26 cellular contexts compared by ENCODE assay signal in genomic region chr4:24837296-24837695, GRCh38. TPM values are rescaled to one million over a fixed set of nuclear protein-coding genes. Genes with fewer than 3 reads are reported as not detected.
A peak's percentile ranks its signal among the peaks of the same experiment; 100 is the strongest.
DNase-seq lines count a peak whose midpoint lies in the region; FAIRE-seq and TF ChIP-seq lines count a peak whose summit lies in the region.
"Had no signal": no experiment of that assay in that cellular context is flagged by ENCODE, and none has a peak within 500 bp of the region (broad histone marks: within the 10 kb centered on the region; RNA-seq: fewer than 3 reads in every experiment).

No MANE protein-coding gene starts in this region.

- no peaks in the 10 kb centered on the region for H3K4me1 ChIP-seq in colonic mucosa

- no peak for TF ChIP-seq CTCF in GM20000 (IDR thresholded peaks at IDR 0.05; ENCODE audit: extremely low read depth, missing control alignments)
- TF ChIP-seq CTCF in colonic mucosa (IDR thresholded peaks at IDR 0.05), result no peak

- intact Hi-C loops in activated T-helper 1 cell treated with anti-CD3 and anti-CD28 coated beads, Interleukin-12 subunit alpha, Interleukin-12 subunit beta, Interleukin-2, Interleukin-4 antibody, amounts not matched to agents 30 ng/mL and 10 ng/mL and 1 ng/mL, durations not matched to agents 14 hours and 24 hours and 36 hours (cut with micrococcal nuclease), result no loop called here
- intact Hi-C loops in colonic mucosa (cut with DNase I), result no loop called here

- no peak overlapping the region for H3K4me3 Mint-ChIP-seq in activated T-helper 1 cell treated with anti-CD3 and anti-CD28 coated beads, Interleukin-12 subunit alpha, Interleukin-12 subunit beta, Interleukin-2, Interleukin-4 antibody, amounts not matched to agents 30 ng/mL and 10 ng/mL and 1 ng/mL, durations not matched to agents 14 hours and 24 hours and 36 hours
- H3K4me3 Mint-ChIP-seq: CD4-positive, alpha-beta memory T cell; IgD-negative memory B cell had no signal

- H3K4me3 ChIP-seq in SK-N-MC (peak overlapping the region; percentile 58), colonic mucosa (no peak overlapping the region)

- H3K27ac ChIP-seq in SK-N-MC, result peak overlapping the region; percentile 75
- no peak overlapping the region for H3K27ac ChIP-seq in colonic mucosa
- H3K27ac ChIP-seq: KMS-11, RWPE1 had no signal

- H3K9me3 ChIP-seq in SK-N-MC (ENCODE audit: low read depth, low read length), result no peaks in the 10 kb centered on the region
- no peaks in the 10 kb centered on the region for H3K9me3 ChIP-seq in colonic mucosa

- H3K36me3 Mint-ChIP-seq in activated T-helper 1 cell treated with anti-CD3 and anti-CD28 coated beads, Interleukin-12 subunit alpha, Interleukin-12 subunit beta, Interleukin-2, Interleukin-4 antibody, amounts not matched to agents 30 ng/mL and 10 ng/mL and 1 ng/mL, durations not matched to agents 14 hours and 24 hours and 36 hours (ENCODE audit: low read depth), result no peaks in the 10 kb centered on the region
- H3K36me3 Mint-ChIP-seq: CD4-positive, alpha-beta memory T cell; IgD-negative memory B cell had no signal

- H3K27me3 Mint-ChIP-seq in activated T-helper 1 cell treated with anti-CD3 and anti-CD28 coated beads, Interleukin-12 subunit alpha, Interleukin-12 subunit beta, Interleukin-2, Interleukin-4 antibody, amounts not matched to agents 30 ng/mL and 10 ng/mL and 1 ng/mL, durations not matched to agents 14 hours and 24 hours and 36 hours (ENCODE audit: insufficient read depth), result no peaks in the 10 kb centered on the region
- H3K27me3 Mint-ChIP-seq: CD4-positive, alpha-beta memory T cell; IgD-negative memory B cell had no signal

- no peaks in the 10 kb centered on the region for H3K27me3 ChIP-seq in colonic mucosa

- H3K4me1 Mint-ChIP-seq in activated T-helper 1 cell treated with anti-CD3 and anti-CD28 coated beads, Interleukin-12 subunit alpha, Interleukin-12 subunit beta, Interleukin-2, Interleukin-4 antibody, amounts not matched to agents 30 ng/mL and 10 ng/mL and 1 ng/mL, durations not matched to agents 14 hours and 24 hours and 36 hours (ENCODE audit: low read depth), result no peaks in the 10 kb centered on the region
- H3K4me1 Mint-ChIP-seq: CD4-positive, alpha-beta memory T cell; IgD-negative memory B cell had no signal

- no peak overlapping the region for H3K9ac ChIP-seq in SK-N-MC (ENCODE audit: insufficient read length)
- no peak overlapping the region for H3K9ac ChIP-seq in colonic mucosa (ENCODE audit: low read depth in 2 of 2, low read length in 2 of 2)
- H3K9ac ChIP-seq: KMS-11 had no signal

- no peaks in the 10 kb centered on the region for H3K9me3 Mint-ChIP-seq in activated T-helper 1 cell treated with anti-CD3 and anti-CD28 coated beads, Interleukin-12 subunit alpha, Interleukin-12 subunit beta, Interleukin-2, Interleukin-4 antibody, amounts not matched to agents 30 ng/mL and 10 ng/mL and 1 ng/mL, durations not matched to agents 14 hours and 24 hours and 36 hours
- H3K9me3 Mint-ChIP-seq: CD4-positive, alpha-beta memory T cell; IgD-negative memory B cell had no signal

- peak; percentile 85 for DNase-seq in DMS79 (lab: John Stamatoyannopoulos, UW)
- DNase-seq in DMS79 treated with DMSO at 0.1 percent for 48 hours (lab: John Stamatoyannopoulos, UW), result peak; percentile 90
- no peak for DNase-seq in SK-N-MC (ENCODE audit: low read depth, low spot score)
- peak; percentile 65 for DNase-seq in left kidney (ENCODE audit: low read depth, low spot score)
- no peak for DNase-seq in GM20000 (ENCODE audit: low spot score)
- no peak for DNase-seq in HTR-8/SVneo (ENCODE audit: insufficient read length, low spot score)
- DNase-seq in activated T-helper 1 cell treated with anti-CD3 and anti-CD28 coated beads, Interleukin-12 subunit alpha, Interleukin-12 subunit beta, Interleukin-2, Interleukin-4 antibody, amounts not matched to agents 30 ng/mL and 10 ng/mL and 1 ng/mL, durations not matched to agents 14 hours and 24 hours and 36 hours (ENCODE audit: low spot score), result no peak
- no peak for DNase-seq in colonic mucosa
- DNase-seq: C1 segment of cervical spinal cord; CD4-positive, alpha-beta memory T cell; COR-L47; NCI-H1092; NCI-H1436 treated with DMSO at 0.1 percent for 48 hours; NCI-H2029; NCI-H2171 treated with DMSO at 0.1 percent for 48 hours; NCI-H345; NCI-H524 treated with DMSO at 0.1 percent for 48 hours; NCI-H82; SHP77 had no signal

- no peak for FAIRE-seq in HTR-8/SVneo (lab: Jason Lieb, UNC)
- FAIRE-seq: H54 had no signal

- H3K27ac Mint-ChIP-seq in activated T-helper 1 cell treated with anti-CD3 and anti-CD28 coated beads, Interleukin-12 subunit alpha, Interleukin-12 subunit beta, Interleukin-2, Interleukin-4 antibody, amounts not matched to agents 30 ng/mL and 10 ng/mL and 1 ng/mL, durations not matched to agents 14 hours and 24 hours and 36 hours, result no peak overlapping the region
- H3K27ac Mint-ChIP-seq: CD4-positive, alpha-beta memory T cell; IgD-negative memory B cell had no signal

- H3K36me3 ChIP-seq in SK-N-MC (ENCODE audit: insufficient read depth, low read length) (no peaks in the 10 kb centered on the region), colonic mucosa (no peaks in the 10 kb centered on the region)

RNA-seq across cellular contexts. Expression of gene SOD3, which starts 41.9 kb away (rescaled TPM):
- not detected in 2 replicates for total RNA-seq in activated T-helper 1 cell treated with anti-CD3 and anti-CD28 coated beads, Interleukin-12 subunit alpha, Interleukin-12 subunit beta, Interleukin-2, Interleukin-4 antibody, amounts not matched to agents 30 ng/mL and 10 ng/mL and 1 ng/mL, durations not matched to agents 14 hours and 24 hours and 36 hours
- 10 to 100 TPM; 22.3 to 35.8 TPM for total RNA-seq in colonic mucosa
- total RNA-seq: A673; CD4-positive, alpha-beta memory T cell; OCI-LY7; SK-MEL-5 had no signal

Comparison
In these comparisons a context has a peak if more than half of its experiments do, and no peak if none do; other contexts are left out.
1. DNase-seq: peak in DMS79 (single experiment), DMS79 treated with DMSO at 0.1 percent for 48 hours (single experiment) and left kidney (single experiment); none in SK-N-MC (single experiment), GM20000 (single experiment), HTR-8/SVneo (single experiment), activated T-helper 1 cell treated with anti-CD3 and anti-CD28 coated beads, Interleukin-12 subunit alpha, Interleukin-12 subunit beta, Interleukin-2, Interleukin-4 antibody, amounts not matched to agents 30 ng/mL and 10 ng/mL and 1 ng/mL, durations not matched to agents 14 hours and 24 hours and 36 hours (single experiment) and colonic mucosa (single experiment).
2. RNA of gene SOD3, which starts 41.9 kb away (total RNA-seq): 22.3 to 35.8 TPM in colonic mucosa; not detected in activated T-helper 1 cell treated with anti-CD3 and anti-CD28 coated beads, Interleukin-12 subunit alpha, Interleukin-12 subunit beta, Interleukin-2, Interleukin-4 antibody, amounts not matched to agents 30 ng/mL and 10 ng/mL and 1 ng/mL, durations not matched to agents 14 hours and 24 hours and 36 hours; every median in the first group is over 10 times any median in the second.